In genomic region chr13:80083516-80084085, GRCh38 we compare ENCODE assay signal across 8 cellular contexts.
DNase-seq lines count a peak whose midpoint lies in the region; TF ChIP-seq lines count a peak whose summit lies in the region.

No MANE protein-coding gene starts in this region.

- TF ChIP-seq EP300 in ovary (IDR thresholded peaks at IDR 0.05): no peak

- peak overlapping the region in 12 of 21 experiments; percentile 5 to 80 (median 61) for H3K27ac ChIP-seq in skin epidermis
- H3K27ac ChIP-seq in ovary: no peak overlapping the region

- no peak for TF ChIP-seq CTCF in astrocyte of the cerebellum (IDR thresholded peaks at IDR 0.05; ENCODE audit: low read depth, low read length, missing control alignments)
- no peak for TF ChIP-seq CTCF in ovary (IDR thresholded peaks at IDR 0.05)

- no peaks in the 10 kb centered on the region for H3K27me3 ChIP-seq in ovary

- peaks cover 2% of the 10 kb centered on the region for H3K4me1 ChIP-seq in ovary (ENCODE audit: insufficient read depth)

- 2 to 7% (median 4%) methylated on average over 7 of the region's 7 CpGs for WGBS in ovary, 3 donors

- intact Hi-C loops in ovary (cut with DNase I): no loop called here

- no peaks in the 10 kb centered on the region for H3K9me3 ChIP-seq in ovary

- in situ Hi-C loops in astrocyte of the cerebellum (cut with HindIII; ENCODE audit: low sequenced_read_pairs): no loop called here

- no peaks in the 10 kb centered on the region for H3K36me3 ChIP-seq in ovary

- peak; percentile 35 for DNase-seq in HCEC 1CT
- peak; percentile 89 for DNase-seq in astrocyte of the cerebellum (ENCODE audit: low read depth)
- peak; percentile 8 for DNase-seq in hepatic stellate cell (ENCODE audit: low spot score)
- DNase-seq in SKM-1 treated with dmso at 0.1 percent for 144 hours (lab: John Stamatoyannopoulos, UW; ENCODE audit: unreplicated experiment): no peak
- DNase-seq in NCI-H1694 treated with DMSO at 0.1 percent for 48 hours (lab: John Stamatoyannopoulos, UW): no peak
- DNase-seq in nucleus accumbens (lab: John Stamatoyannopoulos, UW): no peak
- DNase-seq in ovary: no peak

- H3K4me3 ChIP-seq in astrocyte of the cerebellum (ENCODE audit: low read depth, low read length): peak overlapping the region; percentile 11
- no peak overlapping the region for H3K4me3 ChIP-seq in skin epidermis
- H3K4me3 ChIP-seq in ovary: no peak overlapping the region

- TF ChIP-seq POLR2A in ovary (IDR thresholded peaks at IDR 0.05): no peak

Comparison
In these comparisons a context has a peak if more than half of its experiments do, and no peak if none do; other contexts are left out.
1. DNase-seq: peak in HCEC 1CT (single experiment), astrocyte of the cerebellum (single experiment) and hepatic stellate cell (single experiment); none in SKM-1 treated with dmso at 0.1 percent for 144 hours (single experiment), NCI-H1694 treated with DMSO at 0.1 percent for 48 hours (single experiment), nucleus accumbens (0 of 56) and ovary (0 of 5).
2. H3K27ac ChIP-seq: peak in skin epidermis (12 of 21); none in ovary (0 of 2).